8 cellular contexts compared by ENCODE assay signal in the genomic region with DNA sequence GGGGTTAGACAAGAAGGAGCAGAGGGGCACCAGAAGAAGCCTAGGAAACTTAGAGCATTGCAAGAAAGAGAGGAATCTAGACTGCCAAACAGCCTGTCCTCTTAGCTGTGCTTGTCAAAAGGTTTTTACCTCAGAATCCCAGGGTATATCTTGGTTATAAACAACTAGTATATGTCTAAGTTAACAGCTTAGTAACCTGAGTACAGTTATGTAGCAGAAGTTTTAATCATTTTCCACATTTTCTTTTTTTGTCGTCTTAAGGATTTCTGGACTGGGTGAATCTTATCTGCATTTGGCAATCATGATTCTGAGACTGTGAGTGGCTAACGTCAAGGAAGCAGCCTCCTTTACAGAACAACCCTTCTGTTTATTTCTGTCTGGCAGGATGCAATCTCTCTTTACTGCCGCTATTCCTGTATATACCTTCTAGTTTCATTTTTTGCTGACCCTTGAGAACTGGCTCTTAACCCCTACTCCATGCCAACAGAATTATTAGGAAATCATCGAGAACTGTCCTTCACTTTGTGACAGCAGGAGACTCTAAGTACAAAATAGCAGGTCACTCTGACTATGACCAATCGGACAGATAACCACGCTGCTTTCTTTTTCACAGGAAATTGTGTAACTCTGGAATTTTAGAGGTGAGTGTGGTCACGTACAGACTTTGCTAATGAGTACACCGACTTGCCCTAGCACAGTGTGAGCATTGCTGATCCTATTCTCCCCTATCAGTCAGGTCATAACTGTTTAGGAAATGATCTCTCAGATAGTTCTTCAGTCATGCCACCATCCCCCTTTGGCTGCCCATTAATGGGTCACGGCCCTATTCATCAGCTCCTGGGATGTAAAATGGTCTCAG. TPM values are rescaled to one million over a fixed set of nuclear protein-coding genes. Genes with fewer than 3 reads are reported as not detected.
DNase-seq lines count a peak whose midpoint lies in the region; ATAC-seq, FAIRE-seq and TF ChIP-seq lines count a peak whose summit lies in the region.

No MANE protein-coding gene starts in this region.

- intact Hi-C loops in GM12878 (cut with micrococcal nuclease; ENCODE audit: unreplicated experiment), result no loop called here

- H3K4me1 Mint-ChIP-seq in stimulated activated naive CD8-positive, alpha-beta T cell treated with anti-CD3 and anti-CD28 coated beads, Interleukin-15, Interleukin-2, amounts not matched to agents 100 ng/mL and 50 ng/mL, for 24 hours (ENCODE audit: low read depth), result peaks cover 28% of the 10 kb centered on the region

- peak; percentile 1 for DNase-seq in stimulated activated naive CD4-positive, alpha-beta T cell treated with Interleukin-2 at 50 U/mL for 16 hours (lab: John Stamatoyannopoulos, UW)
- DNase-seq in stimulated activated naive CD4-positive, alpha-beta T cell (lab: John Stamatoyannopoulos, UW), result no peak
- DNase-seq in GM12878 (ENCODE audit: low read depth, low spot score) (peak; percentile 92), DMS79 treated with DMSO at 0.1 percent for 48 hours (lab: John Stamatoyannopoulos, UW) (no peak)

- BruUV-seq in GM12878 (replicated peaks; lab: Mats Ljungman, UMichigan), result TSS peak; percentile 95

- H3K4me3 ChIP-seq in OCI-LY1 (ENCODE audit: low read depth, low read length, poor library complexity, severe bottlenecking) (peak overlapping the region; percentile 18), GM12878 (peak overlapping the region; percentile 41)

- TF ChIP-seq CTCF in OCI-LY1 (IDR thresholded peaks at IDR 0.05; ENCODE audit: low read length) (no peak), GM12878 (IDR thresholded peaks at IDR 0.05 in 2 of 3, conservative IDR thresholded peaks at IDR 0.05 in 1 of 3; ENCODE audit: control insufficient read depth in 2 of 3, extremely low read depth in 1 of 3, insufficient read depth in 1 of 3, low read depth in 3 of 3, low read length in 3 of 3) (no peak)

- peaks cover 6% of the 10 kb centered on the region for H3K4me1 ChIP-seq in OCI-LY1 (ENCODE audit: insufficient read depth, low read length, severe bottlenecking)
- H3K4me1 ChIP-seq in GM12878 (ENCODE audit: control insufficient read depth, insufficient read depth, low read length), result no peaks in the 10 kb centered on the region; the same call in 1 of the 2 replicates

- no peaks in the 10 kb centered on the region for H3K9me3 Mint-ChIP-seq in stimulated activated naive CD8-positive, alpha-beta T cell treated with anti-CD3 and anti-CD28 coated beads, Interleukin-15, Interleukin-2, amounts not matched to agents 100 ng/mL and 50 ng/mL, for 24 hours

- peak overlapping the region; percentile 86 for H3K27ac Mint-ChIP-seq in stimulated activated naive CD8-positive, alpha-beta T cell treated with anti-CD3 and anti-CD28 coated beads, Interleukin-15, Interleukin-2, amounts not matched to agents 100 ng/mL and 50 ng/mL, for 24 hours

- TF ChIP-seq POLR2A in GM12878 (IDR thresholded peaks at IDR 0.05; ENCODE audit: low read depth, low read length), result no peak

- H3K27me3 ChIP-seq in OCI-LY1 (ENCODE audit: insufficient read depth, low read length) (0 out of 2 replicates have a peak, but pooled peaks cover 6% of the 10 kb centered on the region), GM12878 (replicated peaks in 1 of 2; ENCODE audit: control insufficient read depth in 2 of 2, insufficient read depth in 2 of 2, low read length in 1 of 2) (no peaks in the 10 kb centered on the region), layer of hippocampus (ENCODE audit: control insufficient read depth, insufficient read depth, low read length) (no peaks in the 10 kb centered on the region)

- 4% methylated on average over 9 of the region's 9 CpGs for WGBS in GM12878 (ENCODE audit: insufficient coverage, insufficient replicate concordance, low lambda C conversion rate, missing lambda C conversion rate)

- RAD21 ChIA-PET in GM12878 (lab: Charles Lee; ENCODE audit: unreplicated experiment), result interaction anchor here (0.7 to 1.4 kb wide), 4 partner anchors 21 to 275 kb away, joined by 3 to 6 read pairs (median 4); no protein-coding TSS in a partner anchor

- TF ChIP-seq RAD21 in GM12878 (IDR thresholded peaks at IDR 0.05; ENCODE audit: insufficient read depth, low read depth, low read length), result no peak

- in situ Hi-C loops in GM12878 (cut with MboI), result no loop called here

- no peaks in the 10 kb centered on the region for H3K36me3 ChIP-seq in OCI-LY1 (ENCODE audit: insufficient read depth, low read length)
- H3K36me3 ChIP-seq in GM12878 (ENCODE audit: control insufficient read depth in 2 of 2, insufficient read depth in 2 of 2, low read length in 1 of 2), result no peaks in the 10 kb centered on the region

- SMC1A ChIA-PET in GM12878 (lab: Charles Lee; ENCODE audit: uncharacterized antibody, unreplicated experiment), result interaction anchor here (1.2 to 1.9 kb wide), 3 partner anchors 20 to 105 kb away, joined by 3 to 5 read pairs (median 4); no protein-coding TSS in a partner anchor

- H3K4me2 ChIP-seq in OCI-LY1 (ENCODE audit: low read length), result peak overlapping the region; percentile 39; the same call in 1 of the 2 replicates
- peak overlapping the region; percentile 84 for H3K4me2 ChIP-seq in GM12878 (ENCODE audit: control insufficient read depth, insufficient read depth)

- H3F3A ChIP-seq in OCI-LY1 (ENCODE audit: insufficient read depth, low read length), result no peaks in the 10 kb centered on the region

- H3K9me3 ChIP-seq in OCI-LY1 (ENCODE audit: low read length) (no peaks in the 10 kb centered on the region), GM12878 (replicated peaks; ENCODE audit: control insufficient read depth, insufficient read depth, low read length) (no peaks in the 10 kb centered on the region)

- no peak overlapping the region for H3K9ac ChIP-seq in OCI-LY1 (ENCODE audit: low read length)
- H3K9ac ChIP-seq in GM12878 (ENCODE audit: control insufficient read depth, insufficient read depth, low read length), result no peak overlapping the region; the same call in 1 of the 2 replicates

- H3K79me2 ChIP-seq in OCI-LY1 (ENCODE audit: insufficient read depth, low read length) (no peaks in the 10 kb centered on the region), GM12878 (ENCODE audit: control insufficient read depth, insufficient read depth, low read length) (no peaks in the 10 kb centered on the region)

- no peaks in the 10 kb centered on the region for H3K27me3 Mint-ChIP-seq in stimulated activated naive CD8-positive, alpha-beta T cell treated with anti-CD3 and anti-CD28 coated beads, Interleukin-15, Interleukin-2, amounts not matched to agents 100 ng/mL and 50 ng/mL, for 24 hours

- peak; percentile 96 for ATAC-seq in HG02885 (IDR thresholded peaks at IDR 0.05; ENCODE audit: poor library complexity, unreplicated experiment)
- ATAC-seq in GM12878, result peak; percentile 97

- POLR2A ChIA-PET in GM12878 (lab: Charles Lee), result interaction anchor here (0.7 to 0.9 kb wide), 2 partner anchors 21 to 395 kb away, joined by 3 to 4 read pairs; no protein-coding TSS in a partner anchor

- H3K9me2 ChIP-seq in OCI-LY1 (ENCODE audit: low read depth, low read length), result 0 out of 2 replicates have a peak, but pooled peaks cover 4% of the 10 kb centered on the region

- H3K36me3 Mint-ChIP-seq in stimulated activated naive CD8-positive, alpha-beta T cell treated with anti-CD3 and anti-CD28 coated beads, Interleukin-15, Interleukin-2, amounts not matched to agents 100 ng/mL and 50 ng/mL, for 24 hours (ENCODE audit: low read depth), result no peaks in the 10 kb centered on the region

- CTCF ChIA-PET in GM12878 (lab: Yijun Ruan, JAX), result no interaction called here

- H3K4me3 Mint-ChIP-seq in stimulated activated naive CD8-positive, alpha-beta T cell treated with anti-CD3 and anti-CD28 coated beads, Interleukin-15, Interleukin-2, amounts not matched to agents 100 ng/mL and 50 ng/mL, for 24 hours, result peak overlapping the region; percentile 80

- TF ChIP-seq EP300 in GM12878 (IDR thresholded peaks at IDR 0.05; ENCODE audit: borderline replicate concordance in 1 of 2, control insufficient read depth in 1 of 2, low read depth in 2 of 2, low read length in 2 of 2), result peak; percentile 60 to 90; a peak in 3 of 4 replicates

- FAIRE-seq in GM12878 (lab: Jason Lieb, UNC), result peak; percentile 91

- H4K20me1 ChIP-seq in OCI-LY1 (ENCODE audit: insufficient read depth, low read length) (no peaks in the 10 kb centered on the region), GM12878 (ENCODE audit: control insufficient read depth, insufficient read depth) (no peaks in the 10 kb centered on the region)

- H2AFZ ChIP-seq in OCI-LY1 (ENCODE audit: low read length), result no peak overlapping the region
- peak overlapping the region; percentile 88 for H2AFZ ChIP-seq in GM12878 (ENCODE audit: control insufficient read depth, low read depth, low read length)

- no peak overlapping the region for H3K27ac ChIP-seq in OCI-LY1 (ENCODE audit: low read depth, low read length, poor library complexity, severe bottlenecking)
- H3K27ac ChIP-seq in GM12878 (ENCODE audit: control insufficient read depth, insufficient read depth), result peak overlapping the region; percentile 57
- peak overlapping the region; percentile 53 for H3K27ac ChIP-seq in layer of hippocampus (ENCODE audit: low read depth, low read length)

TF ChIP-seq in GM12878, 131 proteins besides CTCF, POLR2A, EP300 and RAD21 (continues in another document):
- TF ChIP-seq YBX1 (IDR thresholded peaks at IDR 0.05), result no peak

RNA-seq across cellular contexts. Expression of gene CP, which starts 3.3 kb away (rescaled TPM):
- total RNA-seq in GM12878 (2013; cell fraction: nucleolus; rRNA removed), result not detected in 2 replicates
- total RNA-seq in GM12878 (2014; rRNA removed) (not detected in 2 replicates), GM12878 (2014; rRNA removed; fragmentation: Illumina TruSeq; extraction: Trizol) (not detected in 2 replicates), GM12878 (2021) (0.51 and 1.2 TPM in 2 replicates)
- polyA plus RNA-seq in GM12878 (2011; ENCODE audit: low read depth), result not detected
- polyA plus RNA-seq in GM12878 (2011; rRNA removed) (0.06 TPM in 1 of 2 replicates, not detected in the other), GM12878 (2014; fragmentation: Illumina TruSeq; extraction: Trizol) (not detected in 2 replicates), GM12878 (2014; fragmentation: Nextera tagmentation; extraction: Ambion mirVana) (under 1 TPM in 1 of 2 experiments, not detected in 1; 0.14 TPM), GM12878 (2014; rRNA removed) (not detected in 2 replicates), GM12878 (2016; fragmentation: Nextera tagmentation; extraction: Ambion mirVana) (under 1 TPM; 0.21 to 0.39 TPM)
- polyA plus RNA-seq in GM12878 (2011; cell fraction: cytosol; rRNA removed), result not detected in 2 replicates
- 0.16 TPM in 1 of 2 replicates, not detected in the other for polyA plus RNA-seq in GM12878 (2011; cell fraction: nucleus; rRNA removed)
- polyA plus RNA-seq in GM12878 (2012), result 0.14 TPM in 1 of 2 replicates, not detected in the other
- polyA minus RNA-seq in GM12878 (2011; rRNA and poly(A)+ RNA removed), result not detected in 2 replicates
- polyA minus RNA-seq in GM12878 (2011; cell fraction: cytosol; rRNA and poly(A)+ RNA removed), result not detected in 2 replicates
- polyA minus RNA-seq in GM12878 (2011; cell fraction: nucleus; rRNA and poly(A)+ RNA removed), result 0.29 TPM in 1 of 2 replicates, not detected in the other

Comparison
In these comparisons a context has a peak if more than half of its experiments do, and no peak if none do; other contexts are left out.
1. DNase-seq: peak in stimulated activated naive CD4-positive, alpha-beta T cell treated with Interleukin-2 at 50 U/mL for 16 hours (single experiment) and GM12878 (single experiment); none in stimulated activated naive CD4-positive, alpha-beta T cell (0 of 6) and DMS79 treated with DMSO at 0.1 percent for 48 hours (single experiment).